In genomic region chr10:5396545-5396944, GRCh38 we compare ENCODE assay signal across 36 cellular contexts. TPM values are rescaled to one million over a fixed set of nuclear protein-coding genes. Genes with fewer than 3 reads are reported as not detected.
DNase-seq lines count a peak whose midpoint lies in the region; ATAC-seq, FAIRE-seq and TF ChIP-seq lines count a peak whose summit lies in the region.
"Had no signal": no experiment of that assay in that cellular context is flagged by ENCODE, and none has a peak within 500 bp of the region (broad histone marks: within the 10 kb centered on the region; RNA-seq: fewer than 3 reads in every experiment).

No MANE protein-coding gene starts in this region.

- no peaks in the 10 kb centered on the region for H4K20me1 ChIP-seq in astrocyte (ENCODE audit: insufficient read depth, low read length)
- H4K20me1 ChIP-seq: BLaER1 had no signal

- H3K27ac Mint-ChIP-seq in astrocyte (ENCODE audit: unreplicated experiment): no peak overlapping the region
- no peak overlapping the region for H3K27ac Mint-ChIP-seq in naive thymus-derived CD8-positive, alpha-beta T cell
- H3K27ac Mint-ChIP-seq: activated B cell treated with CpG ODN at 0.5 μM for 24 hours; activated naive CD4-positive, alpha-beta T cell treated with anti-CD3 and anti-CD28 coated beads, Interleukin-2, amount 10 ng/mL, durations not matched to agents 7 days and 5 days; activated T-helper 1 cell treated with anti-CD3 and anti-CD28 coated beads, Interleukin-12 subunit alpha, Interleukin-12 subunit beta, Interleukin-2, Interleukin-4 antibody, amounts not matched to agents 30 ng/mL and 10 ng/mL and 1 ng/mL, durations not matched to agents 14 hours and 24 hours and 36 hours; dendritic cell treated with granulocyte-macrophage colony-stimulating factor and Interleukin-4, amounts not matched to agents 40 ng/mL and 50 ng/mL, for 4 days; nephron progenitor cell; stimulated activated effector memory CD8-positive, alpha-beta T cell treated with anti-CD3 and anti-CD28 coated beads, Interleukin-12 subunit alpha, Interleukin-12 subunit beta, amount 100 ng/mL, for 72 hours had no signal

- H3K4me3 Mint-ChIP-seq in astrocyte (ENCODE audit: unreplicated experiment): no peak overlapping the region
- no peak overlapping the region for H3K4me3 Mint-ChIP-seq in naive thymus-derived CD8-positive, alpha-beta T cell
- H3K4me3 Mint-ChIP-seq: activated B cell treated with CpG ODN at 0.5 μM for 24 hours; activated naive CD4-positive, alpha-beta T cell treated with anti-CD3 and anti-CD28 coated beads, Interleukin-2, amount 10 ng/mL, durations not matched to agents 7 days and 5 days; activated T-helper 1 cell treated with anti-CD3 and anti-CD28 coated beads, Interleukin-12 subunit alpha, Interleukin-12 subunit beta, Interleukin-2, Interleukin-4 antibody, amounts not matched to agents 30 ng/mL and 10 ng/mL and 1 ng/mL, durations not matched to agents 14 hours and 24 hours and 36 hours; dendritic cell treated with granulocyte-macrophage colony-stimulating factor and Interleukin-4, amounts not matched to agents 40 ng/mL and 50 ng/mL, for 4 days; nephron progenitor cell; stimulated activated effector memory CD8-positive, alpha-beta T cell treated with anti-CD3 and anti-CD28 coated beads, Interleukin-12 subunit alpha, Interleukin-12 subunit beta, amount 100 ng/mL, for 72 hours had no signal

- H3K36me3 Mint-ChIP-seq in astrocyte (ENCODE audit: low read depth, unreplicated experiment): no peaks in the 10 kb centered on the region
- peaks cover 2 to 14% (median 4%) of the 10 kb centered on the region in 3 donors for H3K36me3 Mint-ChIP-seq in naive thymus-derived CD8-positive, alpha-beta T cell
- H3K36me3 Mint-ChIP-seq: activated naive CD4-positive, alpha-beta T cell treated with anti-CD3 and anti-CD28 coated beads, Interleukin-2, amount 10 ng/mL, durations not matched to agents 7 days and 5 days; stimulated activated effector memory CD8-positive, alpha-beta T cell treated with anti-CD3 and anti-CD28 coated beads, Interleukin-12 subunit alpha, Interleukin-12 subunit beta, amount 100 ng/mL, for 72 hours had no signal

- H3K9ac ChIP-seq in astrocyte (ENCODE audit: low read length): no peak overlapping the region
- H3K9ac ChIP-seq: BLaER1, parathyroid adenoma had no signal

- TF ChIP-seq CTCF in astrocyte (IDR thresholded peaks at IDR 0.05; ENCODE audit: insufficient read depth, low read depth, low read length) (no peak), retinal pigment epithelial cell (conservative IDR thresholded peaks at IDR 0.05; ENCODE audit: low read depth, low read length) (no peak)

- POLR2A ChIA-PET in naive thymus-derived CD8-positive, alpha-beta T cell (lab: Charles Lee): no interaction called here

- no peak overlapping the region for H3K27ac ChIP-seq in astrocyte (ENCODE audit: low read depth, low read length)
- H3K27ac ChIP-seq: BLaER1, lower lobe of right lung, parathyroid adenoma, SJSA1, suprapubic skin had no signal

- FAIRE-seq in astrocyte (lab: Jason Lieb, UNC): no peak
- FAIRE-seq: H1, RCC 7860 had no signal

- peaks cover 9% of the 10 kb centered on the region for H3K9me3 Mint-ChIP-seq in astrocyte (ENCODE audit: unreplicated experiment)
- H3K9me3 Mint-ChIP-seq in naive thymus-derived CD8-positive, alpha-beta T cell: peaks cover 0 to 16% (median 10%) of the 10 kb centered on the region in 9 donors

- H3K27me3 Mint-ChIP-seq in astrocyte (ENCODE audit: low read depth, unreplicated experiment): no peaks in the 10 kb centered on the region
- peaks cover 7 to 27% (median 18%) of the 10 kb centered on the region in 5 donors for H3K27me3 Mint-ChIP-seq in naive thymus-derived CD8-positive, alpha-beta T cell

- no peaks in the 10 kb centered on the region for H3K4me1 Mint-ChIP-seq in astrocyte (ENCODE audit: low read depth, unreplicated experiment)
- peaks cover 0 to 4% (median 0%) of the 10 kb centered on the region in 4 donors for H3K4me1 Mint-ChIP-seq in naive thymus-derived CD8-positive, alpha-beta T cell
- H3K4me1 Mint-ChIP-seq: activated B cell treated with CpG ODN at 0.5 μM for 24 hours; activated naive CD4-positive, alpha-beta T cell treated with anti-CD3 and anti-CD28 coated beads, Interleukin-2, amount 10 ng/mL, durations not matched to agents 7 days and 5 days; nephron progenitor cell; stimulated activated effector memory CD8-positive, alpha-beta T cell treated with anti-CD3 and anti-CD28 coated beads, Interleukin-12 subunit alpha, Interleukin-12 subunit beta, amount 100 ng/mL, for 72 hours had no signal

- peak overlapping the region; percentile 46 for H3K4me2 ChIP-seq in astrocyte (ENCODE audit: low read length)
- H3K4me2 ChIP-seq: BLaER1 had no signal

- no peak for ATAC-seq in GM21515 (IDR thresholded peaks at IDR 0.05; ENCODE audit: unreplicated experiment)
- ATAC-seq in naive thymus-derived CD8-positive, alpha-beta T cell: no peak
- ATAC-seq: gastroesophageal sphincter; lower lobe of right lung; mucosa of descending colon; sciatic nerve; stimulated activated effector memory CD8-positive, alpha-beta T cell treated with anti-CD3 and anti-CD28 coated beads, Interleukin-12 subunit alpha, Interleukin-12 subunit beta, amount 100 ng/mL, for 72 hours had no signal

- peak; percentile 90 for DNase-seq in MG63
- DNase-seq in astrocyte (ENCODE audit: low read depth): peak; percentile 35
- peak; percentile 36 to 64 for DNase-seq in hippocampal formation (lab: John Stamatoyannopoulos, UW)
- DNase-seq in retinal pigment epithelial cell (ENCODE audit: low read depth): peak; percentile 74
- DNase-seq in ACHN: no peak
- DNase-seq in HAP-1 (ENCODE audit: low spot score in 2 of 2): no peak
- DNase-seq in naive thymus-derived CD8-positive, alpha-beta T cell: no peak
- DNase-seq: activated B cell treated with CpG ODN at 0.5 μM for 24 hours; activated CD4-positive, alpha-beta T cell treated with anti-CD3 and anti-CD28 coated beads, Interleukin-2, amount 50 U/mL, for 4 hours; activated naive CD4-positive, alpha-beta T cell treated with anti-CD3 and anti-CD28 coated beads, Interleukin-2, amount 10 ng/mL, durations not matched to agents 7 days and 5 days; COR-L47; DND-41; Karpas-422; lower lobe of right lung; mucosa of descending colon; MV-4-11; NCI-H1694; nephron progenitor cell; stimulated activated CD4-positive, alpha-beta T cell treated with anti-CD3 and anti-CD28 coated beads, Interleukin-12 subunit alpha, Interleukin-12 subunit beta, amount 100 ng/mL, for 4 hours; stimulated activated CD4-positive, alpha-beta T cell treated with anti-CD3 and anti-CD28 coated beads, Interleukin-4, amount 100 ng/mL, for 1 hour had no signal

- no peaks in the 10 kb centered on the region for H3K79me2 ChIP-seq in astrocyte (ENCODE audit: insufficient read depth, low read length)
- H3K79me2 ChIP-seq: parathyroid adenoma had no signal

- H3K27me3 ChIP-seq in MG63 (no peaks in the 10 kb centered on the region), astrocyte (ENCODE audit: insufficient read depth, low read length) (peaks cover 3% of the 10 kb centered on the region), HAP-1 (ENCODE audit: low read depth) (no peaks in the 10 kb centered on the region)
- H3K27me3 ChIP-seq: BLaER1, gastroesophageal sphincter, SJSA1, suprapubic skin had no signal

- H3K4me1 ChIP-seq in astrocyte (ENCODE audit: insufficient read depth, low read length) (no peaks in the 10 kb centered on the region), HAP-1 (no peaks in the 10 kb centered on the region)
- H3K4me1 ChIP-seq: BLaER1, lower lobe of right lung, parathyroid adenoma, SJSA1, suprapubic skin had no signal

- H3K4me3 ChIP-seq in MG63: no peak overlapping the region
- no peak overlapping the region for H3K4me3 ChIP-seq in astrocyte (ENCODE audit: insufficient read depth, low read depth, low read length)
- H3K4me3 ChIP-seq in retinal pigment epithelial cell (ENCODE audit: low read length): no peak overlapping the region
- no peak overlapping the region for H3K4me3 ChIP-seq in HAP-1
- H3K4me3 ChIP-seq: BLaER1, gastroesophageal sphincter, lower lobe of right lung, mucosa of descending colon, SJSA1, suprapubic skin had no signal

- H3K36me3 ChIP-seq in MG63 (no peaks in the 10 kb centered on the region), astrocyte (ENCODE audit: insufficient read depth, low read length) (no peaks in the 10 kb centered on the region), HAP-1 (replicated peaks) (no peaks in the 10 kb centered on the region)
- H3K36me3 ChIP-seq: BLaER1, gastroesophageal sphincter, lower lobe of right lung, SJSA1, suprapubic skin had no signal

- H3K9me3 ChIP-seq in MG63: peaks cover 3% of the 10 kb centered on the region
- H3K9me3 ChIP-seq in astrocyte (ENCODE audit: insufficient read depth, low read depth, low read length): peaks cover 3% of the 10 kb centered on the region
- no peaks in the 10 kb centered on the region for H3K9me3 ChIP-seq in HAP-1
- H3K9me3 ChIP-seq: SJSA1 had no signal

- H2AFZ ChIP-seq in astrocyte (ENCODE audit: low read depth, low read length): peak overlapping the region; percentile 13
- H2AFZ ChIP-seq: parathyroid adenoma had no signal

- in situ Hi-C loops in ACHN (cut with HindIII; ENCODE audit: low pct_ligation_motif_present, low pct_unique_long_range_greater_than_20kb, low sequenced_read_pairs): no loop called here
- in situ Hi-C loops in HAP-1 (cut with MboI; ENCODE audit: low sequenced_read_pairs): loop anchor here (25.0 kb wide), 1 partner anchor 559 kb away; the partner anchor contains the start of gene AKR1E2

RNA-seq across cellular contexts. Expression of gene TUBAL3, which starts 8.1 kb away (rescaled TPM):
- total RNA-seq in MG63 (2014; rRNA removed; shearing (Covaris generic); ENCODE audit: low replicate concordance): not detected in 2 replicates
- total RNA-seq in astrocyte: not detected in 2 replicates
- not detected for total RNA-seq in naive thymus-derived CD8-positive, alpha-beta T cell
- not detected for polyA plus RNA-seq in naive thymus-derived CD8-positive, alpha-beta T cell
- total RNA-seq: activated B cell treated with CpG ODN at 0.5 μM for 24 hours; activated T-helper 1 cell treated with anti-CD3 and anti-CD28 coated beads, Interleukin-12 subunit alpha, Interleukin-12 subunit beta, Interleukin-2, Interleukin-4 antibody, amounts not matched to agents 30 ng/mL and 10 ng/mL and 1 ng/mL, durations not matched to agents 14 hours and 24 hours and 36 hours; fibroblast of lung; H1; lower lobe of right lung; SJSA1 had no signal
- polyA plus RNA-seq: fibroblast of lung had no signal

RNA-seq across cellular contexts. Expression of gene NET1, which starts 15.8 kb away (rescaled TPM):
- total RNA-seq in MG63 (2014; rRNA removed; shearing (Covaris generic); ENCODE audit: low replicate concordance): 9.3 and 18.4 TPM in 2 replicates
- total RNA-seq in astrocyte: 31.5 and 43.5 TPM in 2 replicates
- total RNA-seq in naive thymus-derived CD8-positive, alpha-beta T cell: 10 to 100 TPM; 26.9 to 30.4 TPM
- polyA plus RNA-seq in naive thymus-derived CD8-positive, alpha-beta T cell: 10 to 100 TPM; 12.6 to 19.4 (median 13.0) TPM

RNA-seq across cellular contexts. Expression of gene UCN3, which starts 31.8 kb away (rescaled TPM):
- not detected in 2 replicates for total RNA-seq in MG63 (2014; rRNA removed; shearing (Covaris generic); ENCODE audit: low replicate concordance)
- total RNA-seq in astrocyte: not detected in 2 replicates
- total RNA-seq in naive thymus-derived CD8-positive, alpha-beta T cell: not detected
- polyA plus RNA-seq in naive thymus-derived CD8-positive, alpha-beta T cell: not detected
- total RNA-seq: activated B cell treated with CpG ODN at 0.5 μM for 24 hours; activated T-helper 1 cell treated with anti-CD3 and anti-CD28 coated beads, Interleukin-12 subunit alpha, Interleukin-12 subunit beta, Interleukin-2, Interleukin-4 antibody, amounts not matched to agents 30 ng/mL and 10 ng/mL and 1 ng/mL, durations not matched to agents 14 hours and 24 hours and 36 hours; cardiac septum; fibroblast of lung; gastroesophageal sphincter; H1; kidney epithelial cell; sciatic nerve; SJSA1; suprapubic skin; urinary bladder had no signal
- polyA plus RNA-seq: fibroblast of lung, H1, urinary bladder had no signal

Comparison
In these comparisons a context has a peak if more than half of its experiments do, and no peak if none do; other contexts are left out.
1. DNase-seq: peak in MG63 (single experiment), astrocyte (single experiment), hippocampal formation (2 of 2) and retinal pigment epithelial cell (single experiment); none in ACHN (single experiment), HAP-1 (0 of 2) and naive thymus-derived CD8-positive, alpha-beta T cell (0 of 10).